In genomic region chr3:127002195-127003174, GRCh38 we compare ENCODE assay signal across 1 cellular context.
TF ChIP-seq lines count a peak whose summit lies in the region.

No MANE protein-coding gene starts in this region.

TF ChIP-seq in WTC11, 78 proteins besides CTCF, POLR2A, EP300 and RAD21 (continued from another document):
- no peak for TF ChIP-seq AFF4 (CRISPR knock-in tag; IDR thresholded peaks at IDR 0.05; ENCODE audit: borderline replicate concordance)
- no peak for TF ChIP-seq TCF7 (CRISPR knock-in tag; IDR thresholded peaks at IDR 0.05; ENCODE audit: low read depth)
- 0 out of 2 replicates have a peak, but pooled peaks have one; percentile 11 for TF ChIP-seq MYBL2 (CRISPR knock-in tag; IDR thresholded peaks at IDR 0.05)
- TF ChIP-seq ZNF281 (CRISPR knock-in tag; IDR thresholded peaks at IDR 0.05), result peak; percentile 95
